Comparison of ENCODE assay signal across 16 cellular contexts in genomic region chr11:121383726-121384125, GRCh38.
"Had no signal": no experiment of that assay in that cellular context is flagged by ENCODE, and none has a peak within 500 bp of the region (broad histone marks: within the 10 kb centered on the region; RNA-seq: fewer than 3 reads in every experiment).

No MANE protein-coding gene starts in this region.

- H3K27ac ChIP-seq: ascending aorta, cardiac muscle cell, coronary artery, lower lobe of right lung, psoas muscle had no signal

- H3K9me3 ChIP-seq: ascending aorta, lower lobe of right lung, psoas muscle had no signal

- H3K4me3 ChIP-seq: ascending aorta, cardiac muscle cell, coronary artery, lower lobe of right lung, psoas muscle had no signal

- H3K36me3 ChIP-seq: ascending aorta, cardiac muscle cell, lower lobe of right lung had no signal

- ATAC-seq: lower lobe of right lung, natural killer cell, psoas muscle had no signal

- H3K27me3 ChIP-seq: ascending aorta, cardiac muscle cell had no signal

- H3K4me1 ChIP-seq: ascending aorta, lower lobe of right lung, psoas muscle had no signal

- DNase-seq: activated CD4-positive, alpha-beta memory T cell treated with anti-CD3 and anti-CD28 coated beads, Interleukin-2, amount 10 ng/mL, durations not matched to agents 7 days and 5 days; activated CD4-positive, alpha-beta T cell treated with anti-CD3 and anti-CD28 coated beads for 1 hour; activated CD8-positive, alpha-beta memory T cell treated with anti-CD3 and anti-CD28 coated beads, Interleukin-2, amount 50 U/mL, for 4 hours; activated naive CD4-positive, alpha-beta T cell; effector CD8-positive, alpha-beta T cell; kidney glomerular epithelial cell; lower lobe of right lung; natural killer cell; nucleus accumbens; psoas muscle; stimulated activated CD4-positive, alpha-beta T cell treated with anti-CD3 and anti-CD28 coated beads, Interleukin-15, amount 100 ng/mL, for 24 hours; stimulated activated CD4-positive, alpha-beta T cell treated with anti-CD3 and anti-CD28 coated beads, Interleukin-4, amount 100 ng/mL, for 24 hours; SW 1271 had no signal
